In the genomic region with DNA sequence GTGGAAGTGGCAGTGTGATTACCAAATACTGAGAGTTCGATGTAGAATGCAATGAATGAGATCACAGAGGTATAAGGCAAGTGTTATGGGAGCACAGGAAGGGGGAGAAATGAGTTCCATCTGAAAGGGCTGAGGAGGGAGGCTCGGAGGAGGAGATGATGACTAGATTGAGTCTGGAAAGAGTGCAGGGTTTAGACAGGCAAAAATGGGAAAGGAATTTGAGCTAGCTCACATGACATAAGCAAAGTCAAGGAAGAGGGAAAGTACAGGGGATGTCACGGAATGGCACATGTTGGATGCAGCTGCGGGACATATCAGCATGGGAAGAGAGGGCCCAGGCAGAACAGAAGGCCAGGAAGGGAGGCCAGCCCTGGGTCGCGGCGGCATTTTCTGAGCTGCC, we compare ENCODE assay signal across 20 cellular contexts.
DNase-seq lines count a peak whose midpoint lies in the region; ATAC-seq and TF ChIP-seq lines count a peak whose summit lies in the region.
"Had no signal": no experiment of that assay in that cellular context is flagged by ENCODE, and none has a peak within 500 bp of the region (broad histone marks: within the 10 kb centered on the region; RNA-seq: fewer than 3 reads in every experiment).

No MANE protein-coding gene starts in this region.

- H3K27me3 ChIP-seq in lower lobe of right lung (ENCODE audit: low read depth), result no peaks in the 10 kb centered on the region
- H3K27me3 ChIP-seq: stomach, upper lobe of right lung had no signal

- H3K4me3 Mint-ChIP-seq in T-helper 17 cell, result peak overlapping the region; percentile 28
- H3K4me3 Mint-ChIP-seq: activated CD8-positive, alpha-beta memory T cell treated with anti-CD3 and anti-CD28 coated beads, Interleukin-2, amount 10 ng/mL, durations not matched to agents 7 days and 5 days had no signal

- H3K4me3 ChIP-seq in AG04449 (ENCODE audit: low read depth, low read length) (no peak overlapping the region), lower lobe of right lung (no peak overlapping the region)
- H3K4me3 ChIP-seq: stomach, upper lobe of right lung had no signal

- H3K9me3 ChIP-seq in T-helper 17 cell (ENCODE audit: control insufficient read depth, low read length, poor library complexity, severe bottlenecking) (no peaks in the 10 kb centered on the region), lower lobe of right lung (no peaks in the 10 kb centered on the region)
- H3K9me3 ChIP-seq: stomach, upper lobe of right lung had no signal

- intact Hi-C loops in lower lobe of right lung (cut with DNase I), result no loop called here

- DNase-seq in AG04449 (ENCODE audit: low read depth, low spot score), result peak; percentile 82
- peak; percentile 90 for DNase-seq in EL
- no peak for DNase-seq in T-helper 17 cell
- peak; percentile 7 for DNase-seq in hepatic stellate cell (ENCODE audit: low spot score)
- no peak for DNase-seq in lower lobe of right lung
- no peak for DNase-seq in activated naive CD4-positive, alpha-beta T cell treated with anti-CD3 and anti-CD28 coated beads, Interleukin-2, amount 50 U/mL, for 16 hours
- DNase-seq in OCI-M1 (lab: John Stamatoyannopoulos, UW), result no peak
- DNase-seq: activated CD4-positive, alpha-beta T cell treated with anti-CD3 and anti-CD28 coated beads for 1 hour; activated CD8-positive, alpha-beta memory T cell treated with anti-CD3 and anti-CD28 coated beads, Interleukin-2, amount 10 ng/mL, durations not matched to agents 7 days and 5 days; aorta; Calu3; GF-D8; mammary epithelial cell; MV-4-11; NCI-H2029 treated with DMSO at 0.1 percent for 48 hours; NCI-H510A treated with DMSO at 0.1 percent for 48 hours; stomach; T1000; upper lobe of right lung had no signal

- H3K4me1 ChIP-seq in lower lobe of right lung, result peaks cover 12% of the 10 kb centered on the region
- H3K4me1 ChIP-seq: upper lobe of right lung had no signal

- H3K36me3 Mint-ChIP-seq in T-helper 17 cell (ENCODE audit: low read depth), result peaks cover 6% of the 10 kb centered on the region

- H3K27me3 Mint-ChIP-seq in T-helper 17 cell, result no peaks in the 10 kb centered on the region
- H3K27me3 Mint-ChIP-seq: activated CD8-positive, alpha-beta memory T cell treated with anti-CD3 and anti-CD28 coated beads, Interleukin-2, amount 10 ng/mL, durations not matched to agents 7 days and 5 days had no signal

- no peak for ATAC-seq in T-helper 17 cell
- no peak for ATAC-seq in lower lobe of right lung
- ATAC-seq in esophagus mucosa, result no peak
- ATAC-seq: activated CD8-positive, alpha-beta memory T cell treated with anti-CD3 and anti-CD28 coated beads, Interleukin-2, amount 10 ng/mL, durations not matched to agents 7 days and 5 days; upper lobe of right lung had no signal

- no peak overlapping the region for H3K27ac ChIP-seq in lower lobe of right lung
- H3K27ac ChIP-seq: stomach, upper lobe of right lung had no signal

- no peak for TF ChIP-seq CTCF in AG04449 (IDR thresholded peaks at IDR 0.05; ENCODE audit: insufficient read depth, low read length, missing control alignments)
- no peak for TF ChIP-seq CTCF in lower lobe of right lung (IDR thresholded peaks at IDR 0.05)

- peaks cover 50% of the 10 kb centered on the region for H3K4me1 Mint-ChIP-seq in T-helper 17 cell
- H3K4me1 Mint-ChIP-seq: activated CD8-positive, alpha-beta memory T cell treated with anti-CD3 and anti-CD28 coated beads, Interleukin-2, amount 10 ng/mL, durations not matched to agents 7 days and 5 days had no signal

- H3K36me3 ChIP-seq in lower lobe of right lung, result no peaks in the 10 kb centered on the region
- H3K36me3 ChIP-seq: stomach, upper lobe of right lung had no signal

- POLR2A ChIA-PET in AG04449 (lab: Yijun Ruan, JAX), result no interaction called here

- peak overlapping the region; percentile 57 for H3K27ac Mint-ChIP-seq in T-helper 17 cell
- H3K27ac Mint-ChIP-seq: activated CD8-positive, alpha-beta memory T cell treated with anti-CD3 and anti-CD28 coated beads, Interleukin-2, amount 10 ng/mL, durations not matched to agents 7 days and 5 days had no signal

- CTCF ChIA-PET in AG04449 (lab: Yijun Ruan, JAX), result no interaction called here

Comparison
In these comparisons a context has a peak if more than half of its experiments do, and no peak if none do; other contexts are left out.
1. DNase-seq: peak in AG04449 (single experiment), EL (single experiment) and hepatic stellate cell (single experiment); none in T-helper 17 cell (0 of 3), lower lobe of right lung (single experiment), activated naive CD4-positive, alpha-beta T cell treated with anti-CD3 and anti-CD28 coated beads, Interleukin-2, amount 50 U/mL, for 16 hours (single experiment) and OCI-M1 (single experiment).